ENCODE assay signal across 1 cellular context in the genomic region with DNA sequence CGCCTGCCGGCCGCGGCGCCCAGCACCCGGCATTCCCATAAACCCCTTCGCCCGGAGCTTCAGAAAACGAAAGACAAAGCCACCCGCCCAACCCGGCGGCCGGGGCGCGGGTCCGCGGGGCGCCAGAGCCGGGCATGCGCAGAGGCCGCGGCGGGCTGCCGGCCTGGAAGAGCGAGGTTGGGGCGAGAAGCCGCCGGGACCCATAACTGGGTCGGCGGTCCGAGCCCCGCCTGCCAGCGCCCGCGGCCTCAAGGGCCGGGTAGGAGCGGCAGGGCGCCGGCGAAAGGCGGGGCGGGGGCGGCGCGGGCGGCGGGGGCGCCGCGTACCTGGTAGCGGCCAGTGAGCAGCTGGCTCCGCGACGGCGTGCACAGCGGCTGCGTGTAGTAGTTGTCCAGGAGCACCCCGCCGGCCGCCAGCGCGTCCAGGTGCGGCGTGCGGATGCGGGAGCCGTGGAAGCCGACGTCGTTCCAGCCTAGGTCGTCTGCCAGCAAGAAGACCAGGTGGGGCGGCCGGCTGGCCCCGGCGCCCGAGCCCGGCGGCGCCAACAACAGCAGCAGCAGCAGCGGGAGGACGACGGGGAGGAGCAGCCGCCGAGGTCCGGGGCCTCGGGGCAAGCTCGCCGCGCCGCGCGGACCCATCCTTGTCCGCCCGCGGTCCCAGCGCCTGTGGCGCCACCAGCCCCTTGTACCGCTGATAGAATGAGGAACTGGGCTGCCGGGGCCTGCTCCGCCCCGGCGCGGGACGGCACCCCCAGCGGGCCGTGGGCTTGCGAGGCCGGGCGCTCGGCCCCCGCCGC.
TF ChIP-seq lines count a peak whose summit lies in the region.

A gene (minus strand): TSS at position 700 of the 796 bp plus-strand sequence. CDS start 62 bp downstream, at position 638.

TF ChIP-seq in IMR-90, 13 proteins besides CTCF, POLR2A, EP300 and RAD21 (continued from another document):
- TF ChIP-seq, protein P1, sequence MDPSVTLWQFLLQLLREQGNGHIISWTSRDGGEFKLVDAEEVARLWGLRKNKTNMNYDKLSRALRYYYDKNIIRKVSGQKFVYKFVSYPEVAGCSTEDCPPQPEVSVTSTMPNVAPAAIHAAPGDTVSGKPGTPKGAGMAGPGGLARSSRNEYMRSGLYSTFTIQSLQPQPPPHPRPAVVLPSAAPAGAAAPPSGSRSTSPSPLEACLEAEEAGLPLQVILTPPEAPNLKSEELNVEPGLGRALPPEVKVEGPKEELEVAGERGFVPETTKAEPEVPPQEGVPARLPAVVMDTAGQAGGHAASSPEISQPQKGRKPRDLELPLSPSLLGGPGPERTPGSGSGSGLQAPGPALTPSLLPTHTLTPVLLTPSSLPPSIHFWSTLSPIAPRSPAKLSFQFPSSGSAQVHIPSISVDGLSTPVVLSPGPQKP (IDR thresholded peaks at IDR 0.05; ENCODE audit: borderline replicate concordance, low read depth, low read length), result no peak
- TF ChIP-seq CEBPB (IDR thresholded peaks at IDR 0.05; ENCODE audit: low read depth, low read length), result no peak
- TF ChIP-seq CHD1 (IDR thresholded peaks at IDR 0.05; ENCODE audit: low read depth, low read length), result no peak
- TF ChIP-seq NFE2L2 (IDR thresholded peaks at IDR 0.05; ENCODE audit: low read depth, low read length), result no peak
- TF ChIP-seq, protein P2, sequence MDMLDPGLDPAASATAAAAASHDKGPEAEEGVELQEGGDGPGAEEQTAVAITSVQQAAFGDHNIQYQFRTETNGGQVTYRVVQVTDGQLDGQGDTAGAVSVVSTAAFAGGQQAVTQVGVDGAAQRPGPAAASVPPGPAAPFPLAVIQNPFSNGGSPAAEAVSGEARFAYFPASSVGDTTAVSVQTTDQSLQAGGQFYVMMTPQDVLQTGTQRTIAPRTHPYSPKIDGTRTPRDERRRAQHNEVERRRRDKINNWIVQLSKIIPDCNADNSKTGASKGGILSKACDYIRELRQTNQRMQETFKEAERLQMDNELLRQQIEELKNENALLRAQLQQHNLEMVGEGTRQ (IDR thresholded peaks at IDR 0.05; ENCODE audit: low read depth, low read length), result no peak
- TF ChIP-seq MAFK (IDR thresholded peaks at IDR 0.05; ENCODE audit: low read depth, low read length), result no peak
- TF ChIP-seq RCOR1 (IDR thresholded peaks at IDR 0.05; ENCODE audit: insufficient replicate concordance, low read length), result no peak
- 0 out of 2 replicates have a peak, but pooled peaks have one; percentile 25 for TF ChIP-seq SMC3 (IDR thresholded peaks at IDR 0.05; ENCODE audit: low read depth, low read length)
- 0 out of 2 replicates have a peak, but pooled peaks have one; percentile 12 for TF ChIP-seq MXI1 (IDR thresholded peaks at IDR 0.05; ENCODE audit: borderline replicate concordance, low read depth, low read length)
- TF ChIP-seq MAZ (IDR thresholded peaks at IDR 0.05; ENCODE audit: borderline replicate concordance, low read depth, low read length), result peak; percentile 58; the same call in 1 of the 2 replicates
